In genomic region chr12:54689984-54690383, GRCh38 we compare ENCODE assay signal across 14 cellular contexts. TPM values are rescaled to one million over a fixed set of nuclear protein-coding genes. Genes with fewer than 3 reads are reported as not detected.
DNase-seq lines count a peak whose midpoint lies in the region; ATAC-seq and TF ChIP-seq lines count a peak whose summit lies in the region.
"Had no signal": no experiment of that assay in that cellular context is flagged by ENCODE, and none has a peak within 500 bp of the region (broad histone marks: within the 10 kb centered on the region; RNA-seq: fewer than 3 reads in every experiment).

No MANE protein-coding gene starts in this region.

- H3K27me3 ChIP-seq in Karpas-422 (ENCODE audit: low read length) = no peaks in the 10 kb centered on the region
- no peaks in the 10 kb centered on the region for H3K27me3 ChIP-seq in brain microvascular endothelial cell (replicated peaks)
- H3K27me3 ChIP-seq: vagina had no signal

- in situ Hi-C loops in brain microvascular endothelial cell (cut with HindIII; ENCODE audit: low pct_ligation_motif_present, low sequenced_read_pairs) = no loop called here

- H3K4me1 ChIP-seq in Karpas-422 (ENCODE audit: low read length) = no peaks in the 10 kb centered on the region
- H3K4me1 ChIP-seq: vagina had no signal

- ATAC-seq in HG03196 (IDR thresholded peaks at IDR 0.05; ENCODE audit: unreplicated experiment) = no peak
- ATAC-seq in left colon = no peak
- ATAC-seq in GM19395 (IDR thresholded peaks at IDR 0.05; ENCODE audit: unreplicated experiment) = no peak

- H3K9me2 ChIP-seq in Karpas-422 (replicated peaks; ENCODE audit: insufficient read depth, low read length) = no peaks in the 10 kb centered on the region

- DNase-seq in GM12865 (ENCODE audit: low read depth) = no peak
- peak; percentile 44 for DNase-seq in Karpas-422
- DNase-seq in brain microvascular endothelial cell = no peak
- no peak for DNase-seq in nephron progenitor cell
- no peak for DNase-seq in left colon
- DNase-seq: activated CD8-positive, alpha-beta memory T cell treated with anti-CD3 and anti-CD28 coated beads for 24 hours; DMS 273 treated with DMSO at 0.1 percent for 48 hours; hypothalamus; NCI-H524 treated with DMSO at 0.1 percent for 48 hours had no signal

- no peaks in the 10 kb centered on the region for H3K36me3 Mint-ChIP-seq in nephron progenitor cell (ENCODE audit: low read depth)

- H3K27me3 Mint-ChIP-seq in nephron progenitor cell (ENCODE audit: low read depth, poor library complexity) = peaks cover 14% of the 10 kb centered on the region

- no peaks in the 10 kb centered on the region for H3K4me1 Mint-ChIP-seq in nephron progenitor cell

- no peak overlapping the region for H3K4me2 ChIP-seq in Karpas-422 (ENCODE audit: low read depth, low read length, poor library complexity, severe bottlenecking)

- H3K4me3 ChIP-seq in GM12865 (ENCODE audit: low read depth, low read length) = no peak overlapping the region
- no peak overlapping the region for H3K4me3 ChIP-seq in Karpas-422 (ENCODE audit: low read length)
- no peak overlapping the region for H3K4me3 ChIP-seq in brain microvascular endothelial cell (ENCODE audit: low read depth, low read length)
- H3K4me3 ChIP-seq: skin epidermis, vagina had no signal

- no peak overlapping the region for H2AFZ ChIP-seq in Karpas-422 (ENCODE audit: low read length)

- no peaks in the 10 kb centered on the region for H3K9me3 ChIP-seq in Karpas-422 (ENCODE audit: low read length)
- H3K9me3 ChIP-seq: vagina had no signal

- no peak overlapping the region for H3K9ac ChIP-seq in Karpas-422 (ENCODE audit: low read length)

- H3K36me3 ChIP-seq in Karpas-422 (ENCODE audit: insufficient read depth, low read length) (no peaks in the 10 kb centered on the region), brain microvascular endothelial cell (replicated peaks) (no peaks in the 10 kb centered on the region)
- H3K36me3 ChIP-seq: vagina had no signal

- no peaks in the 10 kb centered on the region for H3K79me2 ChIP-seq in Karpas-422 (ENCODE audit: low read length)

- no peaks in the 10 kb centered on the region for H4K20me1 ChIP-seq in Karpas-422 (ENCODE audit: insufficient read depth, low read depth, low read length)

- H3K9me3 Mint-ChIP-seq in nephron progenitor cell = peaks cover 13% of the 10 kb centered on the region

- peak; percentile 15 for TF ChIP-seq CTCF in GM12865 (IDR thresholded peaks at IDR 0.05; ENCODE audit: insufficient read depth, low read depth, low read length, missing control alignments)
- TF ChIP-seq CTCF in brain microvascular endothelial cell (IDR thresholded peaks at IDR 0.05; ENCODE audit: low read depth, low read length, missing control alignments) = peak; percentile 51
- peak; percentile 36 for TF ChIP-seq CTCF in nephron progenitor cell (IDR thresholded peaks at IDR 0.05)

- H3K4me3 Mint-ChIP-seq in nephron progenitor cell = no peak overlapping the region

- no peak overlapping the region for H3K27ac Mint-ChIP-seq in nephron progenitor cell

- H3K27ac ChIP-seq in Karpas-422 (ENCODE audit: low read length) (no peak overlapping the region), brain microvascular endothelial cell (no peak overlapping the region)
- H3K27ac ChIP-seq: skin epidermis, vagina had no signal

- intact Hi-C loops in left colon (cut with DNase I, micrococcal nuclease) = no loop called here

RNA-seq across cellular contexts. Expression of gene DCD, which starts 41.8 kb away (rescaled TPM):
- total RNA-seq in Karpas-422 (2014; rRNA removed; shearing (Covaris generic); ENCODE audit: low replicate concordance) = not detected in 2 replicates
- total RNA-seq in left colon = not detected
- total RNA-seq: T-helper 1 cell treated with Interleukin-12 subunit alpha and Interleukin-12 subunit beta and Interleukin-4 antibody, amounts not matched to agents 30 ng/mL and 1 ng/mL, for 36 hours; vagina had no signal

RNA-seq across cellular contexts. Expression of gene LACRT, which starts 55.3 kb away (rescaled TPM):
- not detected in 2 replicates for total RNA-seq in Karpas-422 (2014; rRNA removed; shearing (Covaris generic); ENCODE audit: low replicate concordance)
- total RNA-seq in left colon = not detected
- total RNA-seq: T-helper 1 cell treated with Interleukin-12 subunit alpha and Interleukin-12 subunit beta and Interleukin-4 antibody, amounts not matched to agents 30 ng/mL and 1 ng/mL, for 36 hours; vagina had no signal
